In genomic region chr9:127810378-127811187, GRCh38 we compare ENCODE assay signal across 1 cellular context.
TF ChIP-seq lines count a peak whose summit lies in the region.

No MANE protein-coding gene starts in this region.

TF ChIP-seq in HepG2, 621 proteins besides CTCF, POLR2A, EP300 and RAD21:
- TF ChIP-seq MTA3 (CRISPR knock-in tag; IDR thresholded peaks at IDR 0.05) (no peak), ZNF629 (CRISPR knock-in tag; conservative IDR thresholded peaks at IDR 0.05) (peak; percentile 93), ZMYM3 (CRISPR knock-in tag; IDR thresholded peaks at IDR 0.05) (peak; percentile 39; the same call in 1 of the 2 replicates), ELF1 (CRISPR knock-in tag; IDR thresholded peaks at IDR 0.05) (no peak)
